ENCODE assay signal across 9 cellular contexts in the genomic region with DNA sequence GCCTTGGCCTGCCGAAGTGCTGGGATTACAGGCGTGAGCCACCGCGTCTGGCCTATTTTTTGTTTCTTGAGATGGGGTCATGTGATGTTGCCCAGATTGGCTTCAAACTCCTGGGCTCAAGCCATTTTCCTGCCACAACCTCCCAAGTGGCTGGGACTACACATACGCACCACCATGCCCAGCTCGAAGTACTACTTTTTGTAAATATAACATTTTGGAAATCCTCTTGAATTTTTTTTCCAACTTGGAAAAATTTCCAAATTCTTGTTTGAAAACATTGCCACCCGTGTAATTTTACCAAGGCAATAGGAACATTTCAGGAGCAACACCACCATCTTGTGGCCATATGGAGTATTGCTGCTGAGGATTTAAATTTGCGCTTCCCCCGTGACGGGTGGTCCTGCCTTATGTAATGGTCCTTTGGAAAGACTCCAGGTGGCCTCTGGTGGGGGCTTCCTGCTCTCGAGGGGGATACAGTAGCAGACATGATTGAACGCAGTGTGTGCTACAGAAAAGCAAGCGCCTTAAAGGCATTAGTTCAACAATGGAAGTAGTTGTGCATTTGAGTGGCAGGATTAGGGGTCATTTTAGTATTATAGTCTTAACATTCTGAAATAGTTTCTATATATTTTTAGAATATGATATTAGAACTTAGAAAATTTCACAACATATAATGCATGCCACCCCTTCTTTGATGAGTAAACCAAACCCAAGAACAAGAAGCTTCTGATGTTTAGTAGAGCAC. TPM values are rescaled to one million over a fixed set of nuclear protein-coding genes. Genes with fewer than 3 reads are reported as not detected.
DNase-seq lines count a peak whose midpoint lies in the region; ATAC-seq and TF ChIP-seq lines count a peak whose summit lies in the region.
"Had no signal": no experiment of that assay in that cellular context is flagged by ENCODE, and none has a peak within 500 bp of the region (broad histone marks: within the 10 kb centered on the region; RNA-seq: fewer than 3 reads in every experiment).

No MANE protein-coding gene starts in this region.

- no peaks in the 10 kb centered on the region for H3K9me2 ChIP-seq in SK-N-SH

- no peak for TF ChIP-seq EP300 in SK-N-SH (IDR thresholded peaks at IDR 0.05; ENCODE audit: borderline replicate concordance in 1 of 2, low read depth in 1 of 2, low read length in 1 of 2)

- TF ChIP-seq RAD21 in SK-N-SH (IDR thresholded peaks at IDR 0.05; ENCODE audit: low read length): peak; percentile 86

- WGBS in SK-N-SH (ENCODE audit: low lambda C conversion rate): 21% methylated on average over 13 of the region's 13 CpGs

- H3K36me3 Mint-ChIP-seq in Caco-2 (ENCODE audit: insufficient read depth, unreplicated experiment) (peaks cover 18% of the 10 kb centered on the region), progenitor cell of endocrine pancreas (ENCODE audit: insufficient read depth) (peaks cover 7% of the 10 kb centered on the region)

- H3K4me2 ChIP-seq in SK-N-SH: no peak overlapping the region

- DNase-seq in Caco-2: peak in 1 of 2 experiments; percentile 59
- peak; percentile 51 for DNase-seq in HuH-7.5 (ENCODE audit: low spot score)
- DNase-seq in SK-N-SH: peak; percentile 84
- peak; percentile 56 for DNase-seq in activated naive CD4-positive, alpha-beta T cell treated with anti-CD3 and anti-CD28 coated beads, Interleukin-2, amount 50 U/mL, for 16 hours
- peak; percentile 51 for DNase-seq in germinal center (ENCODE audit: low spot score)
- DNase-seq in progenitor cell of endocrine pancreas (ENCODE audit: low spot score, unreplicated experiment): peak; percentile 54

- H3K4me3 Mint-ChIP-seq in Caco-2 (ENCODE audit: unreplicated experiment) (no peak overlapping the region), progenitor cell of endocrine pancreas (ENCODE audit: low read depth) (no peak overlapping the region)

- ATAC-seq in HG03025 (IDR thresholded peaks at IDR 0.05; ENCODE audit: low FRiP score, unreplicated experiment): no peak
- no peak for ATAC-seq in GM18909 (IDR thresholded peaks at IDR 0.05; ENCODE audit: poor library complexity, unreplicated experiment)

- H3K4me1 Mint-ChIP-seq in Caco-2 (ENCODE audit: low read depth, unreplicated experiment) (no peaks in the 10 kb centered on the region), progenitor cell of endocrine pancreas (ENCODE audit: low read depth) (peaks cover 2% of the 10 kb centered on the region)

- H3K27ac ChIP-seq in SK-N-SH (ENCODE audit: low read depth in 2 of 2, low read length in 1 of 2): peak overlapping the region in 1 of 2 experiments; percentile 46; a peak in 2 of 4 replicates
- H3K27ac ChIP-seq: SJSA1 had no signal

- H3K4me1 ChIP-seq in Caco-2 (no peaks in the 10 kb centered on the region), SK-N-SH (ENCODE audit: control insufficient read depth in 1 of 2, insufficient read depth in 2 of 2, low read depth in 1 of 2, low read length in 1 of 2) (peaks cover 0 to 17% of the 10 kb centered on the region in 2 experiments; a peak in 3 of 4 replicates)

- H3K9me3 Mint-ChIP-seq in Caco-2 (ENCODE audit: unreplicated experiment) (no peaks in the 10 kb centered on the region), progenitor cell of endocrine pancreas (ENCODE audit: low read depth) (no peaks in the 10 kb centered on the region)

- no peaks in the 10 kb centered on the region for H3K27me3 ChIP-seq in Caco-2 (replicated peaks; ENCODE audit: control insufficient read depth, insufficient read depth, low read length)
- no peaks in the 10 kb centered on the region for H3K27me3 ChIP-seq in SK-N-SH (ENCODE audit: insufficient read depth)
- H3K27me3 ChIP-seq: SJSA1 had no signal

- POLR2A ChIA-PET in Caco-2 (lab: Charles Lee) (interaction anchor here (0.7 kb wide), 1 partner anchor 141 kb away, joined by 3 read pairs; no protein-coding TSS in a partner anchor), SK-N-SH (lab: Yijun Ruan, JAX) (interaction anchor here (0.7 to 0.9 kb wide), 2 partner anchors 14 to 220 kb away, joined by 3 read pairs; no protein-coding TSS in a partner anchor)

- TF ChIP-seq CTCF in Caco-2 (IDR thresholded peaks at IDR 0.05; ENCODE audit: insufficient read depth in 1 of 2, low read depth in 1 of 2, low read length in 1 of 2, severe bottlenecking in 1 of 2, unreplicated experiment in 1 of 2): peak; percentile 77 to 83
- TF ChIP-seq CTCF in SK-N-SH (IDR thresholded peaks at IDR 0.05): peak; percentile 93
- TF ChIP-seq CTCF in progenitor cell of endocrine pancreas (IDR thresholded peaks at IDR 0.05; ENCODE audit: unreplicated experiment): peak; percentile 97

- no peak overlapping the region for H3K9ac ChIP-seq in SK-N-SH

- H3K4me3 ChIP-seq in Caco-2 (ENCODE audit: low read depth, low read length): no peak overlapping the region
- peak overlapping the region in 1 of 2 experiments; percentile 38; a peak in 1 of 4 replicates for H3K4me3 ChIP-seq in SK-N-SH (ENCODE audit: low read depth in 2 of 2, low read length in 1 of 2)
- H3K4me3 ChIP-seq: SJSA1 had no signal

- intact Hi-C loops in Caco-2 (cut with micrococcal nuclease; ENCODE audit: unreplicated experiment): loop anchor here (5.0 kb wide), 1 partner anchor 47 kb away; no protein-coding TSS in a partner anchor

- no peaks in the 10 kb centered on the region for H4K20me1 ChIP-seq in SK-N-SH (ENCODE audit: insufficient read depth)

- H3K36me3 ChIP-seq in Caco-2 (ENCODE audit: control insufficient read depth, insufficient read depth, low read length) (no peaks in the 10 kb centered on the region), SK-N-SH (replicated peaks in 1 of 2; ENCODE audit: control insufficient read depth in 1 of 2, insufficient read depth in 2 of 2, low read length in 1 of 2) (peaks cover 5 to 32% of the 10 kb centered on the region in 2 experiments)

- H3K27ac Mint-ChIP-seq in Caco-2 (ENCODE audit: unreplicated experiment) (no peak overlapping the region), progenitor cell of endocrine pancreas (peak overlapping the region; percentile 41)

- H2AFZ ChIP-seq in SK-N-SH (ENCODE audit: low read depth): no peak overlapping the region

- CTCF ChIA-PET in Caco-2 (lab: Charles Lee) (interaction anchor here (0.5 to 1.4 kb wide), 4 partner anchors 14 to 400 kb away, joined by 3 read pairs; partner anchors contain the start of gene AMDHD2), SK-N-SH (lab: Yijun Ruan, JAX) (interaction anchor here (0.6 to 4.3 kb wide), 29 partner anchors 8 to 413 kb away, joined by 3 to 25 read pairs (median 4); partner anchors contain the start of genes FLYWCH1 and ZG16B)

- BruUV-seq in Caco-2 (replicated peaks; lab: Mats Ljungman, UMichigan): no TSS peak

- H3K27me3 Mint-ChIP-seq in Caco-2 (ENCODE audit: insufficient read depth, unreplicated experiment) (no peaks in the 10 kb centered on the region), progenitor cell of endocrine pancreas (no peaks in the 10 kb centered on the region)

- H3K9me3 ChIP-seq in Caco-2: no peaks in the 10 kb centered on the region
- no peaks in the 10 kb centered on the region for H3K9me3 ChIP-seq in SK-N-SH
- H3K9me3 ChIP-seq: SJSA1 had no signal

- H3F3A ChIP-seq in SK-N-SH (replicated peaks; ENCODE audit: insufficient read depth): peaks cover 27% of the 10 kb centered on the region

- H3K79me2 ChIP-seq in SK-N-SH (ENCODE audit: insufficient read depth): peaks cover 24% of the 10 kb centered on the region; the same call in 1 of the 2 replicates

TF ChIP-seq in SK-N-SH, 30 proteins besides CTCF, POLR2A, EP300 and RAD21:
- TF ChIP-seq RCOR1 (IDR thresholded peaks at IDR 0.05; ENCODE audit: low read length): no peak; the same call in 1 of the 2 replicates
- TF ChIP-seq YY1 (IDR thresholded peaks at IDR 0.05; ENCODE audit: low read depth): no peak
- TF ChIP-seq, protein P1, sequence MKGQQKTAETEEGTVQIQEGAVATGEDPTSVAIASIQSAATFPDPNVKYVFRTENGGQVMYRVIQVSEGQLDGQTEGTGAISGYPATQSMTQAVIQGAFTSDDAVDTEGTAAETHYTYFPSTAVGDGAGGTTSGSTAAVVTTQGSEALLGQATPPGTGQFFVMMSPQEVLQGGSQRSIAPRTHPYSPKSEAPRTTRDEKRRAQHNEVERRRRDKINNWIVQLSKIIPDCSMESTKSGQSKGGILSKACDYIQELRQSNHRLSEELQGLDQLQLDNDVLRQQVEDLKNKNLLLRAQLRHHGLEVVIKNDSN (IDR thresholded peaks at IDR 0.05; ENCODE audit: borderline replicate concordance, low read depth): peak; percentile 80; the same call in 1 of the 2 replicates
- TF ChIP-seq USF2 (IDR thresholded peaks at IDR 0.05; ENCODE audit: borderline replicate concordance, low read depth, low read length): peak; percentile 52; the same call in 1 of the 2 replicates
- no peak for TF ChIP-seq EZH2phosphoT487 (IDR thresholded peaks at IDR 0.05; ENCODE audit: borderline replicate concordance, low read depth)
- peak; percentile 59 for TF ChIP-seq SMC3 (IDR thresholded peaks at IDR 0.05; ENCODE audit: low read depth, low read length)
- no peak for TF ChIP-seq RXRA (IDR thresholded peaks at IDR 0.05; ENCODE audit: borderline replicate concordance, low read depth)

RNA-seq across cellular contexts. Expression of gene FLYWCH1, which starts 8.0 kb away (rescaled TPM):
- total RNA-seq in Caco-2 (2022): 23.3 and 27.9 TPM in 2 replicates
- polyA plus RNA-seq in SK-N-SH (2012; rRNA removed): 22.4 and 30.1 TPM in 2 replicates
- polyA plus RNA-seq in SK-N-SH (2012; cell fraction: cytosol; rRNA removed): 7.3 and 14.1 TPM in 2 replicates
- 102 and 122 TPM in 2 replicates for polyA plus RNA-seq in SK-N-SH (2012; cell fraction: nucleus; rRNA removed)
- total RNA-seq in progenitor cell of endocrine pancreas: 19.5 and 20.7 TPM in 2 replicates

RNA-seq across cellular contexts. Expression of gene FLYWCH2, which starts 36.7 kb away (rescaled TPM):
- 26.0 and 28.7 TPM in 2 replicates for total RNA-seq in Caco-2 (2022)
- polyA plus RNA-seq in SK-N-SH (2012; rRNA removed): 56.4 and 64.8 TPM in 2 replicates
- polyA plus RNA-seq in SK-N-SH (2012; cell fraction: cytosol; rRNA removed): 26.4 and 44.3 TPM in 2 replicates
- polyA plus RNA-seq in SK-N-SH (2012; cell fraction: nucleus; rRNA removed): 29.4 and 41.7 TPM in 2 replicates
- total RNA-seq in progenitor cell of endocrine pancreas: 26.3 and 26.9 TPM in 2 replicates

RNA-seq across cellular contexts. Expression of gene KREMEN2, which starts 44.4 kb away (rescaled TPM):
- total RNA-seq in Caco-2 (2022): 1.9 and 2.2 TPM in 2 replicates
- 0.24 and 0.77 TPM in 2 replicates for polyA plus RNA-seq in SK-N-SH (2012; rRNA removed)
- polyA plus RNA-seq in SK-N-SH (2012; cell fraction: cytosol; rRNA removed): 0.28 and 0.46 TPM in 2 replicates
- polyA plus RNA-seq in SK-N-SH (2012; cell fraction: nucleus; rRNA removed): 1.7 and 2.9 TPM in 2 replicates
- total RNA-seq in progenitor cell of endocrine pancreas: 0.31 and 0.47 TPM in 2 replicates
- total RNA-seq: SJSA1 had no signal

RNA-seq across cellular contexts. Expression of gene PAQR4, which starts 49.5 kb away (rescaled TPM):
- total RNA-seq in Caco-2 (2022) (12.0 and 13.4 TPM in 2 replicates), progenitor cell of endocrine pancreas (13.0 and 13.1 TPM in 2 replicates)
- 8.4 and 8.8 TPM in 2 replicates for polyA plus RNA-seq in SK-N-SH (2012; rRNA removed)
- polyA plus RNA-seq in SK-N-SH (2012; cell fraction: cytosol; rRNA removed): 4.6 and 7.1 TPM in 2 replicates
- polyA plus RNA-seq in SK-N-SH (2012; cell fraction: nucleus; rRNA removed): 12.8 and 17.6 TPM in 2 replicates
